ENCODE assay signal across 2 cellular contexts in genomic region chr10:128167123-128167522, GRCh38. TPM values are rescaled to one million over a fixed set of nuclear protein-coding genes. Genes with fewer than 3 reads are reported as not detected.
DNase-seq lines count a peak whose midpoint lies in the region; TF ChIP-seq lines count a peak whose summit lies in the region.
"Not testable (repeated sequence)": the region's sequence is repeated elsewhere in the genome, so short reads cannot be mapped to it uniquely, and the experiment has no call there.

No MANE protein-coding gene starts in this region.

- not testable (repeated sequence) for H3K4me2 ChIP-seq in neuronal stem cell (ENCODE audit: insufficient read depth, low read length, poor library complexity, severe bottlenecking)

- H2BK15ac ChIP-seq in neuronal stem cell (ENCODE audit: low read length): not testable (repeated sequence)

- not testable (repeated sequence) for H2AK5ac ChIP-seq in neuronal stem cell (ENCODE audit: low read depth, low read length)

- not testable (repeated sequence) for H3K23ac ChIP-seq in neuronal stem cell (ENCODE audit: low read depth, low read length, poor library complexity)

- not testable (repeated sequence) for H4K91ac ChIP-seq in neuronal stem cell (ENCODE audit: low read depth, low read length, poor library complexity)

- not testable (repeated sequence) for H2BK5ac ChIP-seq in neuronal stem cell (ENCODE audit: low read length)

- H4K8ac ChIP-seq in neuronal stem cell (ENCODE audit: low read depth, low read length): not testable (repeated sequence)

- not testable (repeated sequence) for H3K14ac ChIP-seq in neuronal stem cell (ENCODE audit: low read length)

- H3K18ac ChIP-seq in neuronal stem cell (ENCODE audit: low read length): peak overlapping the region; percentile 39

- not testable (repeated sequence) for H3K4ac ChIP-seq in neuronal stem cell (ENCODE audit: low read length)

- POLR2A ChIA-PET in HEK293 (lab: Yijun Ruan, JAX): not testable (repeated sequence)

- not testable (repeated sequence) for H3K4me3 ChIP-seq in HEK293 (ENCODE audit: low read depth, low read length); neuronal stem cell (ENCODE audit: low read length in 2 of 2)

- WGBS in neuronal stem cell (ENCODE audit: extremely low coverage in 2 of 2, insufficient read length in 2 of 2, insufficient replicate concordance in 1 of 2), 2 donors: no CpG with 5 or more reads among the region's 6 CpGs

- TF ChIP-seq CTCF in HEK293 (tag by site-specific recombination; IDR thresholded peaks at IDR 0.05): not testable (repeated sequence)

- not testable (repeated sequence) for H2BK12ac ChIP-seq in neuronal stem cell (ENCODE audit: low read length)

- not testable (repeated sequence) for H3K9me3 ChIP-seq in HEK293 (ENCODE audit: control insufficient read depth, insufficient read depth, low read depth, low read length); neuronal stem cell (replicated peaks in 1 of 2; ENCODE audit: control insufficient read depth in 2 of 2, insufficient read depth in 1 of 2, low read depth in 1 of 2, low read length in 2 of 2)

- not testable (repeated sequence) for H2AFZ ChIP-seq in neuronal stem cell (ENCODE audit: low read length)

- H3K36me3 ChIP-seq in HEK293 (ENCODE audit: control insufficient read depth in 2 of 2, insufficient read depth in 1 of 2, low read length in 2 of 2); neuronal stem cell (replicated peaks in 1 of 2; ENCODE audit: control insufficient read depth in 2 of 2, insufficient read depth in 2 of 2, low read length in 2 of 2): not testable (repeated sequence)

- peak overlapping the region; percentile 51 for H3K9ac ChIP-seq in neuronal stem cell (ENCODE audit: low read depth, low read length, poor library complexity)

- H3K4me1 ChIP-seq in HEK293 (ENCODE audit: control insufficient read depth, insufficient read depth, low read length); neuronal stem cell (ENCODE audit: control insufficient read depth in 2 of 2, insufficient read depth in 1 of 2, low read depth in 1 of 2, low read length in 2 of 2): not testable (repeated sequence)

- not testable (repeated sequence) for H2BK120ac ChIP-seq in neuronal stem cell (ENCODE audit: low read depth, low read length)

- H3K27me3 ChIP-seq in neuronal stem cell (ENCODE audit: control insufficient read depth in 3 of 3, insufficient read depth in 3 of 3, low read depth in 1 of 3, low read length in 3 of 3): peaks cover 0 to 14% (median 0%) of the 10 kb centered on the region in 3 experiments

- not testable (repeated sequence) for DNase-seq in neuronal stem cell (ENCODE audit: low spot score)

- not testable (repeated sequence) for H3K27ac ChIP-seq in HEK293 (ENCODE audit: extremely low read depth, low read depth, low read length); neuronal stem cell (replicated peaks; ENCODE audit: low read length)

- not testable (repeated sequence) for H3K79me1 ChIP-seq in neuronal stem cell (ENCODE audit: low read depth, low read length)

- CTCF ChIA-PET in HEK293 (lab: Yijun Ruan, JAX): not testable (repeated sequence)

TF ChIP-seq in HEK293, 187 proteins besides CTCF, POLR2A, EP300 and RAD21:
- TF ChIP-seq ZNF146 (tag by site-specific recombination; IDR thresholded peaks at IDR 0.05): peak; percentile 93

RNA-seq across cellular contexts. Expression of gene MKI67, which starts 40.9 kb away (rescaled TPM):
- 42.4 TPM for polyA plus RNA-seq in neuronal stem cell (2013, experiment 1 of 2)
- polyA plus RNA-seq in neuronal stem cell (2013, experiment 2 of 2): 41.6 TPM
